In genomic region chrX:34300871-34301270, GRCh38 we compare ENCODE assay signal across 7 cellular contexts.
DNase-seq lines count a peak whose midpoint lies in the region; FAIRE-seq and TF ChIP-seq lines count a peak whose summit lies in the region.

No MANE protein-coding gene starts in this region.

- dilution Hi-C loops in endothelial cell of umbilical vein (cut with MboI; ENCODE audit: extremely low pct_ligation_motif_present, low sequenced_read_pairs), result no loop called here

- no peak overlapping the region for H2AFZ ChIP-seq in endothelial cell of umbilical vein (ENCODE audit: low read depth, low read length)

- H3K9me1 ChIP-seq in endothelial cell of umbilical vein (replicated peaks; ENCODE audit: control insufficient read depth, extremely low read depth, insufficient read depth, low read length), result no peaks in the 10 kb centered on the region

- no peaks in the 10 kb centered on the region for H3K79me2 ChIP-seq in endothelial cell of umbilical vein (ENCODE audit: control insufficient read depth, insufficient read depth, low read length)

- H3K4me2 ChIP-seq in endothelial cell of umbilical vein (ENCODE audit: insufficient read depth, low read length), result no peak overlapping the region

- no peak overlapping the region for H3K9ac ChIP-seq in endothelial cell of umbilical vein (replicated peaks; ENCODE audit: extremely low read depth, insufficient read depth, low read length)

- CTCF ChIA-PET in endothelial cell of umbilical vein (lab: Charles Lee), result interaction anchor here (0.8 to 2.1 kb wide), 3 partner anchors 40 to 1770 kb away, joined by 3 to 28 read pairs (median 3); no protein-coding TSS in a partner anchor

- H3K36me3 ChIP-seq in endothelial cell of umbilical vein (ENCODE audit: control insufficient read depth in 2 of 2, extremely low read depth in 1 of 2, insufficient read depth in 2 of 2, low read length in 2 of 2), result no peaks in the 10 kb centered on the region

- no peak overlapping the region for H3K27ac ChIP-seq in endothelial cell of umbilical vein (ENCODE audit: insufficient read depth, low read depth, low read length)

- H3K9me3 ChIP-seq in endothelial cell of umbilical vein (replicated peaks; ENCODE audit: control insufficient read depth, insufficient read depth, low read length), result no peaks in the 10 kb centered on the region

- TF ChIP-seq CTCF in GM20000 (IDR thresholded peaks at IDR 0.05; ENCODE audit: extremely low read depth, missing control alignments), result no peak
- TF ChIP-seq CTCF in endothelial cell of umbilical vein (IDR thresholded peaks at IDR 0.05; ENCODE audit: extremely low read depth in 1 of 2, insufficient read depth in 1 of 2, low read depth in 1 of 2, low read length in 2 of 2), result peak in 1 of 2 donors; percentile 44

- no peaks in the 10 kb centered on the region for H3K27me3 ChIP-seq in endothelial cell of umbilical vein (ENCODE audit: control insufficient read depth in 2 of 2, insufficient read depth in 2 of 2, low read length in 2 of 2)

- peak; percentile 0 for DNase-seq in DMS114 treated with DMSO at 0.1 percent for 48 hours (lab: John Stamatoyannopoulos, UW; ENCODE audit: unreplicated experiment)
- peak; percentile 1 for DNase-seq in GM20000 (ENCODE audit: low spot score)
- DNase-seq in NOMO-1 treated with DMSO at 0.1 percent for 48 hours (lab: John Stamatoyannopoulos, UW; ENCODE audit: unreplicated experiment), result peak; percentile 50
- DNase-seq in endothelial cell of umbilical vein (ENCODE audit: low read depth, low spot score), result peak; percentile 69
- peak; percentile 0 for DNase-seq in occipital lobe (lab: John Stamatoyannopoulos, UW)
- no peak for DNase-seq in OCI-M2 (lab: John Stamatoyannopoulos, UW; ENCODE audit: unreplicated experiment)
- DNase-seq in posterior vena cava (ENCODE audit: low spot score), result no peak

- TF ChIP-seq POLR2A in endothelial cell of umbilical vein (IDR thresholded peaks at IDR 0.05; ENCODE audit: low read depth, low read length), result no peak

- intact Hi-C loops in endothelial cell of umbilical vein (cut with micrococcal nuclease), result loop anchor here (1.0 to 5.0 kb wide), 5 partner anchors 574 to 1819 kb away; no protein-coding TSS in a partner anchor
- intact Hi-C loops in posterior vena cava (cut with DNase I), result loop anchor here in 1 of 2 donors (10.0 kb wide), 1 partner anchor 834 kb away; no protein-coding TSS in a partner anchor

- H3K4me3 ChIP-seq in endothelial cell of umbilical vein (replicated peaks in 1 of 3; ENCODE audit: insufficient read depth in 1 of 3, low read depth in 1 of 3, low read length in 3 of 3), result no peak overlapping the region

- POLR2A ChIA-PET in endothelial cell of umbilical vein (lab: Charles Lee), result no interaction called here

- peak; percentile 63 for FAIRE-seq in endothelial cell of umbilical vein (lab: Jason Lieb, UNC)

- H3K4me1 ChIP-seq in endothelial cell of umbilical vein (ENCODE audit: control insufficient read depth, extremely low read depth, insufficient read depth, low read length), result no peaks in the 10 kb centered on the region

- BruUV-seq in endothelial cell of umbilical vein (replicated peaks; lab: Mats Ljungman, UMichigan), result no TSS peak

- no peaks in the 10 kb centered on the region for H4K20me1 ChIP-seq in endothelial cell of umbilical vein (replicated peaks; ENCODE audit: control insufficient read depth, extremely low read depth, insufficient read depth, low read length)

TF ChIP-seq in endothelial cell of umbilical vein, 7 proteins besides CTCF, POLR2A, EP300 and RAD21:
- TF ChIP-seq FOS (IDR thresholded peaks at IDR 0.05; ENCODE audit: borderline replicate concordance, insufficient read depth, low read length) (no peak), MAX (IDR thresholded peaks at IDR 0.05; ENCODE audit: insufficient read depth, insufficient read length) (no peak)

Comparison
In these comparisons a context has a peak if more than half of its experiments do, and no peak if none do; other contexts are left out.
1. DNase-seq: peak in DMS114 treated with DMSO at 0.1 percent for 48 hours (single experiment), GM20000 (single experiment), NOMO-1 treated with DMSO at 0.1 percent for 48 hours (single experiment), endothelial cell of umbilical vein (single experiment) and occipital lobe (single experiment); none in OCI-M2 (single experiment) and posterior vena cava (single experiment).